Comparison of ENCODE assay signal across 17 cellular contexts in the genomic region with DNA sequence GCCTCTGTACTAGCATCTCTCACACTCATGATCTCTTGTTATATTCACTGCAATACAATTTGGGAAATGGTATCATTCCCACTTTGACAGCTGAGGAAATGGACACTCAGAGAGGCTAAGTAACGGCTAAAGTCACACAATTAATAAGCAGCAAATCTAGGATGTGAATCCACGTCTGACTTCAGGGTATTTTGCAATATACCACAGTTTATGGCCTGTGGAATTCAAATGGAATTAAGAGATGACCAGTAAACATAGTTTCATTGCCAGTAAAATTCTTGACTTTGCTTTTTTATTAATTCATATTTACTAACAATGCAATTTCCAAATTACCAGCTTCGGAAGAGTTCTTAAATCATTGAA.
DNase-seq lines count a peak whose midpoint lies in the region; ATAC-seq and TF ChIP-seq lines count a peak whose summit lies in the region.
"Had no signal": no experiment of that assay in that cellular context is flagged by ENCODE, and none has a peak within 500 bp of the region (broad histone marks: within the 10 kb centered on the region; RNA-seq: fewer than 3 reads in every experiment).

No MANE protein-coding gene starts in this region.

- H3K36me3 Mint-ChIP-seq in nephron (ENCODE audit: low read depth): no peaks in the 10 kb centered on the region
- H3K36me3 Mint-ChIP-seq: mesothelial cell of epicardium had no signal

- peak overlapping the region; percentile 54 for H3K4me2 ChIP-seq in GM23248 (ENCODE audit: unreplicated experiment)
- H3K4me2 ChIP-seq: BLaER1 treated with 17β-estradiol and CSF1 and Interleukin-3, amounts not matched to agents 10 nM and 100 nM had no signal

- H3F3A ChIP-seq in GM23248 (ENCODE audit: insufficient read depth): peaks cover 29% of the 10 kb centered on the region

- in situ Hi-C loops in GM23248 (cut with MboI): loop anchor here (25.0 kb wide), 2 partner anchors 562 to 962 kb away; no protein-coding TSS in a partner anchor

- WGBS in GM23248 (ENCODE audit: low coverage in 1 of 2, low lambda C conversion rate in 2 of 2, missing lambda C conversion rate in 2 of 2), 2 experiments: 17 to 20% methylated on average over 3 of the region's 3 CpGs

- peaks cover 36% of the 10 kb centered on the region for H3K4me1 ChIP-seq in GM23248 (ENCODE audit: insufficient read depth)
- H3K4me1 ChIP-seq: BLaER1 treated with 17β-estradiol and CSF1 and Interleukin-3, amounts not matched to agents 10 nM and 100 nM had no signal

- peak overlapping the region; percentile 52 for H3K27ac ChIP-seq in GM23248
- H3K27ac ChIP-seq: BLaER1 treated with 17β-estradiol and CSF1 and Interleukin-3, amounts not matched to agents 10 nM and 100 nM; ovary; VCaP had no signal

- peak overlapping the region; percentile 9 for H3K9ac ChIP-seq in GM23248
- H3K9ac ChIP-seq: BLaER1 treated with 17β-estradiol and CSF1 and Interleukin-3, amounts not matched to agents 10 nM and 100 nM had no signal

- H3K79me2 ChIP-seq in GM23248 (ENCODE audit: insufficient read depth): no peaks in the 10 kb centered on the region

- H4K20me1 ChIP-seq in GM23248 (ENCODE audit: insufficient read depth): no peaks in the 10 kb centered on the region
- H4K20me1 ChIP-seq: BLaER1 treated with 17β-estradiol and CSF1 and Interleukin-3, amounts not matched to agents 10 nM and 100 nM had no signal

- no peaks in the 10 kb centered on the region for H3K9me3 ChIP-seq in GM23248 (ENCODE audit: low read depth)
- H3K9me3 ChIP-seq: BLaER1 treated with 17β-estradiol and CSF1 and Interleukin-3, amounts not matched to agents 10 nM and 100 nM; ovary had no signal

- H3K4me3 ChIP-seq in AG10803 (ENCODE audit: low read length) (no peak overlapping the region), GM23248 (no peak overlapping the region), choroid plexus epithelial cell (ENCODE audit: low read depth, low read length) (no peak overlapping the region)
- H3K4me3 ChIP-seq: BLaER1 treated with 17β-estradiol and CSF1 and Interleukin-3, amounts not matched to agents 10 nM and 100 nM; GM12878; ovary had no signal

- H3K36me3 ChIP-seq in GM23248 (ENCODE audit: low read depth): no peaks in the 10 kb centered on the region
- H3K36me3 ChIP-seq: BLaER1 treated with 17β-estradiol and CSF1 and Interleukin-3, amounts not matched to agents 10 nM and 100 nM; ovary had no signal

- peaks cover 9% of the 10 kb centered on the region for H3K27me3 Mint-ChIP-seq in nephron (ENCODE audit: low read depth)
- H3K27me3 Mint-ChIP-seq: activated naive CD8-positive, alpha-beta T cell had no signal

- no peaks in the 10 kb centered on the region for H3K27me3 ChIP-seq in GM23248 (replicated peaks; ENCODE audit: insufficient read depth)
- H3K27me3 ChIP-seq: BLaER1 treated with 17β-estradiol and CSF1 and Interleukin-3, amounts not matched to agents 10 nM and 100 nM; ovary had no signal

- peak; percentile 93 for DNase-seq in AG10803 (ENCODE audit: low read depth)
- DNase-seq in GM23248: peak; percentile 75
- DNase-seq in choroid plexus epithelial cell (ENCODE audit: low read depth): peak; percentile 69
- DNase-seq in DMS 273 (lab: John Stamatoyannopoulos, UW; ENCODE audit: unreplicated experiment): no peak
- no peak for DNase-seq in NCI-H187 (lab: John Stamatoyannopoulos, UW)
- DNase-seq: DMS79, NCI-H1105 treated with DMSO at 0.1 percent for 48 hours, NCI-H510A treated with DMSO at 0.1 percent for 48 hours, ovary had no signal

- no peaks in the 10 kb centered on the region for H3K9me2 ChIP-seq in GM23248 (ENCODE audit: insufficient read depth)

- H3K4me1 Mint-ChIP-seq in nephron: peaks cover 35% of the 10 kb centered on the region

- no peak overlapping the region for H3K4me3 Mint-ChIP-seq in nephron
- H3K4me3 Mint-ChIP-seq: activated naive CD8-positive, alpha-beta T cell; mesothelial cell of epicardium had no signal

- no peaks in the 10 kb centered on the region for H3K9me3 Mint-ChIP-seq in nephron
- H3K9me3 Mint-ChIP-seq: mesothelial cell of epicardium had no signal

- H3K27ac Mint-ChIP-seq in nephron: peak overlapping the region in 2 of 3 experiments; percentile 47 to 70
- H3K27ac Mint-ChIP-seq: activated naive CD8-positive, alpha-beta T cell; mesothelial cell of epicardium had no signal

- ATAC-seq in GM19023 (IDR thresholded peaks at IDR 0.05; ENCODE audit: unreplicated experiment): no peak
- ATAC-seq: GM12878, HCT116 had no signal

- no peak overlapping the region for H2AFZ ChIP-seq in GM23248

- no peak for TF ChIP-seq CTCF in AG10803 (conservative IDR thresholded peaks at IDR 0.05; ENCODE audit: low read length)
- TF ChIP-seq CTCF in choroid plexus epithelial cell (conservative IDR thresholded peaks at IDR 0.05; ENCODE audit: low read depth, low read length): no peak
- TF ChIP-seq CTCF in nephron (IDR thresholded peaks at IDR 0.05; ENCODE audit: unreplicated experiment in 3 of 3): no peak

Comparison
In these comparisons a context has a peak if more than half of its experiments do, and no peak if none do; other contexts are left out.
1. DNase-seq: peak in AG10803 (single experiment), GM23248 (single experiment) and choroid plexus epithelial cell (single experiment); none in DMS 273 (single experiment) and NCI-H187 (0 of 2).